In genomic region chr16:3651461-3652372, GRCh38 we compare ENCODE assay signal across 1 cellular context.
A peak's percentile ranks its signal among the peaks of the same experiment; 100 is the strongest.
TF ChIP-seq lines count a peak whose summit lies in the region.

No MANE protein-coding gene starts in this region.

TF ChIP-seq in HepG2, 621 proteins besides CTCF, POLR2A, EP300 and RAD21 (continued from another document):
- TF ChIP-seq ZNF597 (CRISPR knock-in tag; IDR thresholded peaks at IDR 0.05) (no peak), TEAD3 (CRISPR knock-in tag; optimal IDR thresholded peaks at IDR 0.05; ENCODE audit: borderline replicate concordance) (no peak), ZNF558 (CRISPR knock-in tag; IDR thresholded peaks at IDR 0.05; ENCODE audit: borderline replicate concordance) (no peak), CHD4 (IDR thresholded peaks at IDR 0.05; ENCODE audit: borderline replicate concordance, low read length) (no peak), ZNF251 (CRISPR knock-in tag; IDR thresholded peaks at IDR 0.05) (no peak), ZBTB26 (CRISPR knock-in tag; IDR thresholded peaks at IDR 0.05; ENCODE audit: borderline replicate concordance) (no peak), RBM39 (IDR thresholded peaks at IDR 0.05; ENCODE audit: low read depth, low read length, poor library complexity, severe bottlenecking) (no peak), ZNF670 (CRISPR knock-in tag; IDR thresholded peaks at IDR 0.05; ENCODE audit: borderline replicate concordance) (0 out of 2 replicates have a peak, but pooled peaks have one; percentile 2), LBX2 (CRISPR knock-in tag; IDR thresholded peaks at IDR 0.05; ENCODE audit: borderline replicate concordance) (no peak), ZFP91 (CRISPR knock-in tag; IDR thresholded peaks at IDR 0.05; ENCODE audit: borderline replicate concordance) (0 out of 2 replicates have a peak, but pooled peaks have one; percentile 36), ZEB1 (IDR thresholded peaks at IDR 0.05; ENCODE audit: insufficient replicate concordance, low read depth) (no peak), GRHL1 (CRISPR knock-in tag; conservative IDR thresholded peaks at IDR 0.05) (no peak), ETV6 (CRISPR knock-in tag; conservative IDR thresholded peaks at IDR 0.05) (no peak), RFX1 (IDR thresholded peaks at IDR 0.05) (no peak), USF2 (IDR thresholded peaks at IDR 0.05; ENCODE audit: low read depth, low read length) (no peak), USF2 (CRISPR knock-in tag; IDR thresholded peaks at IDR 0.05; ENCODE audit: borderline replicate concordance) (no peak), ZBED4 (CRISPR knock-in tag; IDR thresholded peaks at IDR 0.05; ENCODE audit: borderline replicate concordance) (no peak), MTA1 (CRISPR knock-in tag; IDR thresholded peaks at IDR 0.05; ENCODE audit: borderline replicate concordance) (0 out of 2 replicates have a peak, but pooled peaks have one; percentile 18), NCOR1 (IDR thresholded peaks at IDR 0.05; ENCODE audit: borderline replicate concordance, low read length) (no peak), MAX (IDR thresholded peaks at IDR 0.05) (no peak)
